ENCODE assay signal across 27 cellular contexts in genomic region chr6:28429781-28430180, GRCh38.
"Had no signal": no experiment of that assay in that cellular context is flagged by ENCODE, and none has a peak within 500 bp of the region (broad histone marks: within the 10 kb centered on the region; RNA-seq: fewer than 3 reads in every experiment).

No MANE protein-coding gene starts in this region.

- H3K4me3 Mint-ChIP-seq: memory B cell; naive thymus-derived CD8-positive, alpha-beta T cell; nephron; neural crest cell; stimulated activated effector memory CD8-positive, alpha-beta T cell treated with anti-CD3 and anti-CD28 coated beads, Interleukin-12 subunit alpha, Interleukin-12 subunit beta, amount 100 ng/mL, for 72 hours; stimulated activated naive CD8-positive, alpha-beta T cell treated with anti-CD3 and anti-CD28 coated beads, Interleukin-15, Interleukin-2, amounts not matched to agents 100 ng/mL and 50 ng/mL, for 24 hours; type B pancreatic cell had no signal

- H3K36me3 Mint-ChIP-seq: stimulated activated effector memory CD8-positive, alpha-beta T cell treated with anti-CD3 and anti-CD28 coated beads, Interleukin-12 subunit alpha, Interleukin-12 subunit beta, amount 100 ng/mL, for 72 hours had no signal

- H3K4me1 ChIP-seq: left ventricle myocardium inferior, pancreas, prostate gland, sigmoid colon, spleen, suprapubic skin, tibial nerve, uterus had no signal

- H3K4me2 ChIP-seq: hepatocyte had no signal

- H3K27ac ChIP-seq: hepatocyte, left ventricle myocardium inferior, pancreas, prostate gland, sigmoid colon, spleen, suprapubic skin, tibial nerve, uterus had no signal

- H3K36me3 ChIP-seq: pancreas, prostate gland, suprapubic skin, uterus had no signal

- H3K79me2 ChIP-seq: hepatocyte had no signal

- H3K27me3 ChIP-seq: hepatocyte, pancreas, sigmoid colon, spleen, suprapubic skin, tibial nerve, uterus had no signal

- H3K27ac Mint-ChIP-seq: memory B cell; naive thymus-derived CD8-positive, alpha-beta T cell; nephron; stimulated activated effector memory CD8-positive, alpha-beta T cell treated with anti-CD3 and anti-CD28 coated beads, Interleukin-12 subunit alpha, Interleukin-12 subunit beta, amount 100 ng/mL, for 72 hours; stimulated activated naive CD8-positive, alpha-beta T cell treated with anti-CD3 and anti-CD28 coated beads, Interleukin-15, Interleukin-2, amounts not matched to agents 100 ng/mL and 50 ng/mL, for 24 hours; type B pancreatic cell had no signal

- H3K9me3 Mint-ChIP-seq: memory B cell; neural crest cell; stimulated activated effector memory CD8-positive, alpha-beta T cell treated with anti-CD3 and anti-CD28 coated beads, Interleukin-12 subunit alpha, Interleukin-12 subunit beta, amount 100 ng/mL, for 72 hours; stimulated activated naive CD8-positive, alpha-beta T cell treated with anti-CD3 and anti-CD28 coated beads, Interleukin-15, Interleukin-2, amounts not matched to agents 100 ng/mL and 50 ng/mL, for 24 hours had no signal

- DNase-seq: islet precursor cell; left ventricle myocardium inferior; midbrain; mucosa of descending colon; naive thymus-derived CD8-positive, alpha-beta T cell; nucleus accumbens; pancreas; posterior cingulate gyrus; retina; right cardiac atrium; sigmoid colon; small intestine; spleen; stimulated activated CD4-positive, alpha-beta T cell treated with anti-CD3 and anti-CD28 coated beads, Interleukin-4, amount 100 ng/mL, for 24 hours; stimulated activated naive CD4-positive, alpha-beta T cell; uterus had no signal

- ATAC-seq: mucosa of descending colon; naive thymus-derived CD8-positive, alpha-beta T cell; pancreas; right cardiac atrium; stimulated activated effector memory CD8-positive, alpha-beta T cell treated with anti-CD3 and anti-CD28 coated beads, Interleukin-12 subunit alpha, Interleukin-12 subunit beta, amount 100 ng/mL, for 72 hours had no signal

- H3K4me1 Mint-ChIP-seq: nephron, neural crest cell had no signal

- H3K27me3 Mint-ChIP-seq: type B pancreatic cell had no signal

- H3K4me3 ChIP-seq: hepatocyte, left ventricle myocardium inferior, lung, mucosa of descending colon, pancreas, prostate gland, sigmoid colon, spleen, suprapubic skin, tibial nerve, uterus had no signal

- H2AFZ ChIP-seq: hepatocyte had no signal

- H3K9me3 ChIP-seq: mucosa of descending colon, pancreas, prostate gland, sigmoid colon, suprapubic skin, uterus had no signal
